In the genomic region with DNA sequence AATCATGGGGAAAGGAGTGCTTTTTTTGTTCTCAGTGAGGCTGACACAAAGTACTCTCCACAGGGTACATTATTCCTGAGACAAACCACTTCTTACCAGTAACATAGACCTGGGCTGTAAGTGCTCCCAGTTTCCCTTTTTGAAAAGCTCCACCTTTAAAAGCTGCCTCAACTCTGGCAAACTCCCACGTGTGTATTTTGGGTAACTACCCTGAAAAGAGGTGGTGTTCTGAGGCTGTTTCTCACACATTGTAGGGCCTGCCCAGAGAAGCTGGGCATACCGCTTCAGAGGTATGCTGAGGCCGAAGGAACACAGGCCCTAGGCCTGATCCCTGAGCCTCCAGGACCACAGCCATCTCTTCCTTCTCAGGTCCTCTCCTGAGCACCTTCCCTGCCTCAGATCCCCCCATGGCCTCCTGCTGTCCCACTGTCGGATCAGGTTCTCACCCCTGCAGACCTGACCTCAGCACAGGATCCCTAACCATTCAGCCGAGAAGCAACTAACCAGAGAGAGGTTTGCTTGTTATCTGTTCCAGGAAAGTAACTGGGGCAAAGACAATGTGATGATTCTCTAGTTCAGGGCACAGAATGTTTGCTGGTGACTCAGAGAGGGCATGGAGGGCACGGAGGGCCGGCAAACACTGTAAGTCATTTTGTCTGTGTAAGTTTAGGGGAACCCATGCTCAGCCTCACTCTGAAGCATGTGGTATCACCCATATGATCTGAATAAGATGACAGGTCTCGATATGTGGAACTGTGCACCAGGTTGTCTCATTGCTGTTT, we compare ENCODE assay signal across 1 cellular context.
TF ChIP-seq lines count a peak whose summit lies in the region.

No MANE protein-coding gene starts in this region.

TF ChIP-seq in HepG2, 621 proteins besides CTCF, POLR2A, EP300 and RAD21:
- TF ChIP-seq RARA (CRISPR knock-in tag; IDR thresholded peaks at IDR 0.05) (peak; percentile 39; the same call in 1 of the 2 replicates), HNRNPL (IDR thresholded peaks at IDR 0.05; ENCODE audit: low read depth, low read length) (0 out of 2 replicates have a peak, but pooled peaks have one; percentile 39), SAP130 (CRISPR knock-in tag; IDR thresholded peaks at IDR 0.05; ENCODE audit: low read depth) (peak; percentile 21; the same call in 1 of the 2 replicates), RXRB (CRISPR knock-in tag; IDR thresholded peaks at IDR 0.05; ENCODE audit: borderline replicate concordance) (0 out of 2 replicates have a peak, but pooled peaks have one; percentile 35)
- TF ChIP-seq, protein P1, sequence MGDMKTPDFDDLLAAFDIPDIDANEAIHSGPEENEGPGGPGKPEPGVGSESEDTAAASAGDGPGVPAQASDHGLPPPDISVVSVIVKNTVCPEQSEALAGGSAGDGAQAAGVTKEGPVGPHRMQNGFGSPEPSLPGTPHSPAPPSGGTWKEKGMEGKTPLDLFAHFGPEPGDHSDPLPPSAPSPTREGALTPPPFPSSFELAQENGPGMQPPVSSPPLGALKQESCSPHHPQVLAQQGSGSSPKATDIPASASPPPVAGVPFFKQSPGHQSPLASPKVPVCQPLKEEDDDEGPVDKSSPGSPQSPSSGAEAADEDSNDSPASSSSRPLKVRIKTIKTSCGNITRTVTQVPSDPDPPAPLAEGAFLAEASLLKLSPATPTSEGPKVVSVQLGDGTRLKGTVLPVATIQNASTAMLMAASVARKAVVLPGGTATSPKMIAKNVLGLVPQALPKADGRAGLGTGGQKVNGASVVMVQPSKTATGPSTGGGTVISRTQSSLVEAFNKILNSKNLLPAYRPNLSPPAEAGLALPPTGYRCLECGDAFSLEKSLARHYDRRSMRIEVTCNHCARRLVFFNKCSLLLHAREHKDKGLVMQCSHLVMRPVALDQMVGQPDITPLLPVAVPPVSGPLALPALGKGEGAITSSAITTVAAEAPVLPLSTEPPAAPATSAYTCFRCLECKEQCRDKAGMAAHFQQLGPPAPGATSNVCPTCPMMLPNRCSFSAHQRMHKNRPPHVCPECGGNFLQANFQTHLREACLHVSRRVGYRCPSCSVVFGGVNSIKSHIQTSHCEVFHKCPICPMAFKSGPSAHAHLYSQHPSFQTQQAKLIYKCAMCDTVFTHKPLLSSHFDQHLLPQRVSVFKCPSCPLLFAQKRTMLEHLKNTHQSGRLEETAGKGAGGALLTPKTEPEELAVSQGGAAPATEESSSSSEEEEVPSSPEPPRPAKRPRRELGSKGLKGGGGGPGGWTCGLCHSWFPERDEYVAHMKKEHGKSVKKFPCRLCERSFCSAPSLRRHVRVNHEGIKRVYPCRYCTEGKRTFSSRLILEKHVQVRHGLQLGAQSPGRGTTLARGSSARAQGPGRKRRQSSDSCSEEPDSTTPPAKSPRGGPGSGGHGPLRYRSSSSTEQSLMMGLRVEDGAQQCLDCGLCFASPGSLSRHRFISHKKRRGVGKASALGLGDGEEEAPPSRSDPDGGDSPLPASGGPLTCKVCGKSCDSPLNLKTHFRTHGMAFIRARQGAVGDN (CRISPR knock-in tag; IDR thresholded peaks at IDR 0.05), result peak; percentile 22; the same call in 1 of the 2 replicates
